Comparison of ENCODE assay signal across 8 cellular contexts in the genomic region with DNA sequence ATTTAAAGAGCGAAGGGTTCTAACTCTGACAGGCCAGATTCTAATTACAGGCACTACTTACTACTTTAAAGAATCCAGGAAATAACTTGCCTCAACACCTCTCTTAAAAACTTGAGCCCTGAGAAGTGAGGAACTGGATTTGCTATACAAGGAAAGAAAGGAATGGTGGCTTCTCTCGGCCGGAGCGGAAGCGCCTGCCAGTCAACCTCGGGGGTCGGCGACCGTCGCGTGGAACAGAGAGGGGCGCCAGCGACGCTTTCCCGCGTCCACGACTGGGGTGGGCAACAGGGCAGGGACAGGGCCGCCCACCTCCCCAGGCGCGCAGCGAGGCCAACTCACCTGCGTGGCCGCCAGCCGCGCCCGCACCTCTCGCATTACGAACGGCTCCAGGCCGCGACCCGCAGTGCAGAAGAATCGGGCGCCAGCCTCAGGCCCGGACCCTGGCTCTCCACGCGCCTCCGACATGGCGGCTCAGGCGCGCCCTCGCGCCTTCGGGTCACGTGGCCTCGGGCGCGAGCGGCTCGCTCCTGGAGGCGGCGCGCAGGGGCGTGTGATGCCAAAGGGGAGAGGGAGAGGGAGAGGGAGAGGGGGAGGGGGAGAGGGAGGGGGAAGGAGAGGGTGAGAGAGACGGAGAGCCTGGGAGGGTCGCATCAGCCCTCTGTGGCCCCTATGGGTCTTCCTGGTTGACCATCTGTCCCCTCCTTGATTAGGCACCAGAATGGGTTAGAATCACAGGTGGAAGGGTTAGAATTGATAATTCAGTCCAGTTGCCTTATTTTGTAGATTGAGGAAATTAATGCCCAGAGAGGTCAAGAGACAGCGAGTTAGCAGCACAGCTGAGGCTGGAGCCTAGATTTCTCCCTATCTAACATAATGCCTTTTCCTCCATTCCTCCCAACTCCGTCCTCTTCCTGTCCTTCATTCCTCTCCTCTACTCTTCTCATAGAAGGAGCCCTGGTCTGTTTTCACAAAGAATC. TPM values are rescaled to one million over a fixed set of nuclear protein-coding genes. Genes with fewer than 3 reads are reported as not detected.
A peak's percentile ranks its signal among the peaks of the same experiment; 100 is the strongest.
DNase-seq lines count a peak whose midpoint lies in the region; ATAC-seq and TF ChIP-seq lines count a peak whose summit lies in the region.

A gene with protein sequence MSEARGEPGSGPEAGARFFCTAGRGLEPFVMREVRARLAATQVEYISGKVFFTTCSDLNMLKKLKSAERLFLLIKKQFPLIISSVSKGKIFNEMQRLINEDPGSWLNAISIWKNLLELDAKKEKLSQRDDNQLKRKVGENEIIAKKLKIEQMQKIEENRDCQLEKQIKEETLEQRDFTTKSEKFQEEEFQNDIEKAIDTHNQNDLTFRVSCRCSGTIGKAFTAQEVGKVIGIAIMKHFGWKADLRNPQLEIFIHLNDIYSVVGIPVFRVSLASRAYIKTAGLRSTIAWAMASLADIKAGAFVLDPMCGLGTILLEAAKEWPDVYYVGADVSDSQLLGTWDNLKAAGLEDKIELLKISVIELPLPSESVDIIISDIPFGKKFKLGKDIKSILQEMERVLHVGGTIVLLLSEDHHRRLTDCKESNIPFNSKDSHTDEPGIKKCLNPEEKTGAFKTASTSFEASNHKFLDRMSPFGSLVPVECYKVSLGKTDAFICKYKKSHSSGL (minus strand): TSS at position 484 of the 977 bp plus-strand sequence. CDS start 19 bp downstream, at position 465.

- DNase-seq in HEK293T (ENCODE audit: extremely low spot score) (peak; percentile 76), MV-4-11 (lab: John Stamatoyannopoulos, UW) (peak; percentile 61), T follicular helper cell (ENCODE audit: low read depth) (peak; percentile 35), left cardiac atrium (peak; percentile 84), posterior vena cava (ENCODE audit: low spot score) (peak; percentile 91), ureter (ENCODE audit: low spot score) (peak; percentile 74)

- 2 to 4% (median 3%) methylated on average over 54 to 58 of the region's 58 CpGs for WGBS in adipose tissue, 3 donors

- intact Hi-C loops in left cardiac atrium (cut with DNase I) (no loop called here), posterior vena cava (cut with DNase I) (no loop called here)

- CTCF ChIA-PET in HEK293T (lab: Yijun Ruan, JAX) = no interaction called here

- peak; percentile 85 for TF ChIP-seq POLR2A in GM10847 (IDR thresholded peaks at IDR 0.05; ENCODE audit: extremely low read depth, insufficient read length)

- peak within 1 kb of the TSS; percentile 72 for H3K27ac ChIP-seq in adipose tissue (ENCODE audit: low read depth, low read length)

- POLR2A ChIA-PET in HEK293T (lab: Yijun Ruan, JAX) = no interaction called here

- ATAC-seq in left cardiac atrium = peak; percentile 96 to 97

TF ChIP-seq in HEK293T, 16 proteins besides CTCF, POLR2A, EP300 and RAD21:
- TF ChIP-seq LEF1 (IDR thresholded peaks at IDR 0.05; ENCODE audit: borderline replicate concordance) = no peak
- TF ChIP-seq NFRKB (IDR thresholded peaks at IDR 0.05) = peak; percentile 52; the same call in 1 of the 2 replicates
- TF ChIP-seq FOXM1 (IDR thresholded peaks at IDR 0.05; ENCODE audit: borderline replicate concordance) = no peak
- TF ChIP-seq ZNF384 (IDR thresholded peaks at IDR 0.05) = no peak
- TF ChIP-seq, protein P1, sequence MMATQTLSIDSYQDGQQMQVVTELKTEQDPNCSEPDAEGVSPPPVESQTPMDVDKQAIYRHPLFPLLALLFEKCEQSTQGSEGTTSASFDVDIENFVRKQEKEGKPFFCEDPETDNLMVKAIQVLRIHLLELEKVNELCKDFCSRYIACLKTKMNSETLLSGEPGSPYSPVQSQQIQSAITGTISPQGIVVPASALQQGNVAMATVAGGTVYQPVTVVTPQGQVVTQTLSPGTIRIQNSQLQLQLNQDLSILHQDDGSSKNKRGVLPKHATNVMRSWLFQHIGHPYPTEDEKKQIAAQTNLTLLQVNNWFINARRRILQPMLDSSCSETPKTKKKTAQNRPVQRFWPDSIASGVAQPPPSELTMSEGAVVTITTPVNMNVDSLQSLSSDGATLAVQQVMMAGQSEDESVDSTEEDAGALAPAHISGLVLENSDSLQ (IDR thresholded peaks at IDR 0.05) = peak; percentile 78
- no peak for TF ChIP-seq SP1 (IDR thresholded peaks at IDR 0.05)
- TF ChIP-seq BHLHE40 (IDR thresholded peaks at IDR 0.05; ENCODE audit: borderline replicate concordance) = no peak
- no peak for TF ChIP-seq ARNT (IDR thresholded peaks at IDR 0.05)
- TF ChIP-seq ELF4 (IDR thresholded peaks at IDR 0.05) = peak; percentile 25; the same call in 1 of the 2 replicates
- TF ChIP-seq SUZ12 (IDR thresholded peaks at IDR 0.05) = no peak
- TF ChIP-seq TARDBP (IDR thresholded peaks at IDR 0.05) = 0 out of 2 replicates have a peak, but pooled peaks have one; percentile 18
- peak; percentile 97 for TF ChIP-seq L3MBTL2 (conservative IDR thresholded peaks at IDR 0.05)
- TF ChIP-seq FOXK2 (IDR thresholded peaks at IDR 0.05) = no peak
- TF ChIP-seq CTBP1 (IDR thresholded peaks at IDR 0.05; ENCODE audit: borderline replicate concordance) = no peak
- TF ChIP-seq FOXA1 (IDR thresholded peaks at IDR 0.05) = no peak
- no peak for TF ChIP-seq HDGF (IDR thresholded peaks at IDR 0.05; ENCODE audit: borderline replicate concordance)

RNA-seq across cellular contexts. Expression of the gene that starts here (rescaled TPM):
- 1 to 10 TPM; 4.8 to 7.0 (median 6.8) TPM for polyA plus RNA-seq in adipose tissue
- total RNA-seq in left cardiac atrium = 1 to 10 TPM; 8.5 to 8.7 TPM
- total RNA-seq in posterior vena cava = 10 to 100 TPM in 1 of 2 donors, 1 to 10 TPM in 1; 9.9 to 10.3 TPM
- 24.6 TPM for total RNA-seq in ureter

Comparison
In these comparisons a context has a peak if more than half of its experiments do, and no peak if none do; other contexts are left out.
1. Peak in every context shown above with its lines: DNase-seq, ATAC-seq and H3K27ac ChIP-seq.
2. DNase-seq: peak in every context shown above with its lines; median percentile 91 in posterior vena cava; 84 in left cardiac atrium; 76 in HEK293T; 74 in ureter; 61 in MV-4-11; 35 in T follicular helper cell.